Comparison of ENCODE assay signal across 2 cellular contexts in the genomic region with DNA sequence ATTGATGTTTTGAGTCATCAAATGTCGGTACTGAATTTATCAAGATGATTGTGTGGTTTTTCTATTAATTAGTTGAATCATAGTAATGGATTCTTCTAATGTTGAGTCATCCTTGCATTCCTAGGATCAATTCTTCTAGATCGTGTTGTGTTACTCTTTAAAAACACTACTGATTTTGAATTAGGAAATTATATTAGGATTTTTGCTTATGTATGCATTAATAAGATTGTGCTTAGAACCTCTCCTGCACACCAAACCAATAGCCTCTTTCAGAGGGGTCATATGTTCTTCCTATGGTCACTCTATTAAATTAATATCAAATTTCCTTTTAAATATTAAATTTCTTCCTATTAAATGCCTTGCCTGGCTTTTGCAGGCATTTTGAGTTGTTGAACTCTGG.
TF ChIP-seq lines count a peak whose summit lies in the region.

No MANE protein-coding gene starts in this region.

TF ChIP-seq in A549, 52 proteins besides CTCF, POLR2A, EP300 and RAD21 (continued from another document):
- TF ChIP-seq, protein P1, sequence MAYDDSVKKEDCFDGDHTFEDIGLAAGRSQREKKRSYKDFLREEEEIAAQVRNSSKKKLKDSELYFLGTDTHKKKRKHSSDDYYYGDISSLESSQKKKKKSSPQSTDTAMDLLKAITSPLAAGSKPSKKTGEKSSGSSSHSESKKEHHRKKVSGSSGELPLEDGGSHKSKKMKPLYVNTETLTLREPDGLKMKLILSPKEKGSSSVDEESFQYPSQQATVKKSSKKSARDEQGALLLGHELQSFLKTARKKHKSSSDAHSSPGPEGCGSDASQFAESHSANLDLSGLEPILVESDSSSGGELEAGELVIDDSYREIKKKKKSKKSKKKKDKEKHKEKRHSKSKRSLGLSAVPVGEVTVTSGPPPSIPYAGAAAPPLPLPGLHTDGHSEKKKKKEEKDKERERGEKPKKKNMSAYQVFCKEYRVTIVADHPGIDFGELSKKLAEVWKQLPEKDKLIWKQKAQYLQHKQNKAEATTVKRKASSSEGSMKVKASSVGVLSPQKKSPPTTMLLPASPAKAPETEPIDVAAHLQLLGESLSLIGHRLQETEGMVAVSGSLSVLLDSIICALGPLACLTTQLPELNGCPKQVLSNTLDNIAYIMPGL (CRISPR knock-in tag; IDR thresholded peaks at IDR 0.05; ENCODE audit: borderline replicate concordance), result no peak
- no peak for TF ChIP-seq RCOR1 (IDR thresholded peaks at IDR 0.05; ENCODE audit: low read depth, low read length)
- TF ChIP-seq, protein P2, sequence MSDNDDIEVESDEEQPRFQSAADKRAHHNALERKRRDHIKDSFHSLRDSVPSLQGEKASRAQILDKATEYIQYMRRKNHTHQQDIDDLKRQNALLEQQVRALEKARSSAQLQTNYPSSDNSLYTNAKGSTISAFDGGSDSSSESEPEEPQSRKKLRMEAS (IDR thresholded peaks at IDR 0.05), result no peak

TF ChIP-seq in SK-N-SH, 30 proteins besides CTCF, POLR2A, EP300 and RAD21 (continued from another document):
- TF ChIP-seq, protein P3, sequence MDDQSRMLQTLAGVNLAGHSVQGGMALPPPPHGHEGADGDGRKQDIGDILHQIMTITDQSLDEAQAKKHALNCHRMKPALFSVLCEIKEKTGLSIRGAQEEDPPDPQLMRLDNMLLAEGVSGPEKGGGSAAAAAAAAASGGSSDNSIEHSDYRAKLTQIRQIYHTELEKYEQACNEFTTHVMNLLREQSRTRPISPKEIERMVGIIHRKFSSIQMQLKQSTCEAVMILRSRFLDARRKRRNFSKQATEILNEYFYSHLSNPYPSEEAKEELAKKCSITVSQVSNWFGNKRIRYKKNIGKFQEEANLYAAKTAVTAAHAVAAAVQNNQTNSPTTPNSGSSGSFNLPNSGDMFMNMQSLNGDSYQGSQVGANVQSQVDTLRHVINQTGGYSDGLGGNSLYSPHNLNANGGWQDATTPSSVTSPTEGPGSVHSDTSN (IDR thresholded peaks at IDR 0.05), result peak; percentile 48
- TF ChIP-seq TEAD4 (IDR thresholded peaks at IDR 0.05; ENCODE audit: borderline replicate concordance, insufficient read depth) (no peak), FOSL2 (IDR thresholded peaks at IDR 0.05; ENCODE audit: borderline replicate concordance, low read depth) (peak; percentile 53; the same call in 1 of the 2 replicates)
